11 cellular contexts compared by ENCODE assay signal in genomic region chr17:46154151-46154816, GRCh38. TPM values are rescaled to one million over a fixed set of nuclear protein-coding genes. Genes with fewer than 3 reads are reported as not detected.
DNase-seq lines count a peak whose midpoint lies in the region; ATAC-seq and TF ChIP-seq lines count a peak whose summit lies in the region.
"Had no signal": no experiment of that assay in that cellular context is flagged by ENCODE, and none has a peak within 500 bp of the region (broad histone marks: within the 10 kb centered on the region; RNA-seq: fewer than 3 reads in every experiment).

No MANE protein-coding gene starts in this region.

- no peak for ATAC-seq in GM19328 (IDR thresholded peaks at IDR 0.05; ENCODE audit: unreplicated experiment)

- no peak for TF ChIP-seq CTCF in left ventricle myocardium inferior (IDR thresholded peaks at IDR 0.05; ENCODE audit: borderline replicate concordance)
- TF ChIP-seq CTCF in right atrium auricular region (IDR thresholded peaks at IDR 0.05), result no peak
- no peak for TF ChIP-seq CTCF in transverse colon (IDR thresholded peaks at IDR 0.05)
- TF ChIP-seq CTCF in GM20000 (IDR thresholded peaks at IDR 0.05; ENCODE audit: extremely low read depth, missing control alignments), result no peak

- H3K4me1 ChIP-seq in left ventricle myocardium inferior (peaks cover 100% of the 10 kb centered on the region), right atrium auricular region (peaks cover 0 to 90% of the 10 kb centered on the region in 2 donors), transverse colon (peaks cover 47 to 95% (median 62%) of the 10 kb centered on the region in 4 donors)

- peak overlapping the region; percentile 25 for H3K27ac ChIP-seq in left ventricle myocardium inferior (replicated peaks)
- no peak overlapping the region for H3K27ac ChIP-seq in right atrium auricular region
- peak overlapping the region in 3 of 4 donors; percentile 9 to 27 (median 18) for H3K27ac ChIP-seq in transverse colon

- WGBS in transverse colon (ENCODE audit: low coverage in 1 of 2), 2 donors, result 63 to 83% methylated on average over 2 to 9 of the region's 9 CpGs

- CTCF ChIA-PET in activated CD4-positive, alpha-beta memory T cell treated with anti-CD3 and anti-CD28 coated beads, Interleukin-2, amount 10 ng/mL, durations not matched to agents 7 days and 5 days (lab: Charles Lee), result interaction anchor here (0.6 to 2.8 kb wide), 5 partner anchors 9 to 92 kb away, joined by 3 to 16 read pairs (median 5); partner anchors contain the start of gene KANSL1

- H3K36me3 ChIP-seq in left ventricle myocardium inferior (no peaks in the 10 kb centered on the region), right atrium auricular region (no peaks in the 10 kb centered on the region), transverse colon (no peaks in the 10 kb centered on the region)

- no peaks in the 10 kb centered on the region for H3K9me3 Mint-ChIP-seq in activated CD4-positive, alpha-beta memory T cell treated with anti-CD3 and anti-CD28 coated beads, Interleukin-2, amount 10 ng/mL, durations not matched to agents 7 days and 5 days

- H3K4me1 Mint-ChIP-seq in activated CD4-positive, alpha-beta memory T cell treated with anti-CD3 and anti-CD28 coated beads, Interleukin-2, amount 10 ng/mL, durations not matched to agents 7 days and 5 days, result peaks cover 76% of the 10 kb centered on the region

- peaks cover 36% of the 10 kb centered on the region for H3K36me3 Mint-ChIP-seq in activated CD4-positive, alpha-beta memory T cell treated with anti-CD3 and anti-CD28 coated beads, Interleukin-2, amount 10 ng/mL, durations not matched to agents 7 days and 5 days (ENCODE audit: low read depth)

- H3K4me3 ChIP-seq in left ventricle myocardium inferior (no peak overlapping the region), right atrium auricular region (no peak overlapping the region), transverse colon (no peak overlapping the region)

- H3K4me3 Mint-ChIP-seq in activated CD4-positive, alpha-beta memory T cell treated with anti-CD3 and anti-CD28 coated beads, Interleukin-2, amount 10 ng/mL, durations not matched to agents 7 days and 5 days, result peak overlapping the region; percentile 55

- intact Hi-C loops in left ventricle myocardium inferior (cut with micrococcal nuclease), result no loop called here
- intact Hi-C loops in transverse colon (cut with DNase I; ENCODE audit: low total_unique reads), result no loop called here

- H3K27ac Mint-ChIP-seq in activated CD4-positive, alpha-beta memory T cell treated with anti-CD3 and anti-CD28 coated beads, Interleukin-2, amount 10 ng/mL, durations not matched to agents 7 days and 5 days, result peak overlapping the region; percentile 87

- no peak for DNase-seq in left ventricle myocardium inferior
- no peak for DNase-seq in right atrium auricular region (ENCODE audit: low spot score)
- DNase-seq in activated CD4-positive, alpha-beta memory T cell treated with anti-CD3 and anti-CD28 coated beads, Interleukin-2, amount 10 ng/mL, durations not matched to agents 7 days and 5 days, result peak; percentile 51
- peak; percentile 49 for DNase-seq in iris pigment epithelial cell (ENCODE audit: low read depth)
- no peak for DNase-seq in transverse colon
- no peak for DNase-seq in LoVo (ENCODE audit: low spot score)
- DNase-seq in GM20000 (ENCODE audit: low spot score), result no peak
- DNase-seq: Calu3, kidney glomerular epithelial cell, NCI-H526 treated with DMSO at 0.1 percent for 48 hours had no signal

- POLR2A ChIA-PET in activated CD4-positive, alpha-beta memory T cell treated with anti-CD3 and anti-CD28 coated beads, Interleukin-2, amount 10 ng/mL, durations not matched to agents 7 days and 5 days (lab: Charles Lee), result interaction anchor here (0.6 to 2.7 kb wide), 10 partner anchors 9 to 842 kb away, joined by 3 to 20 read pairs (median 4); partner anchors contain the start of gene KANSL1

- in situ Hi-C loops in transverse colon (cut with MboI; ENCODE audit: low pct_ligation_motif_present in 1 of 4, low pct_unique_long_range_greater_than_20kb in 1 of 4, low sequenced_read_pairs in 3 of 4), result no loop called here

- no peaks in the 10 kb centered on the region for H3K27me3 ChIP-seq in left ventricle myocardium inferior (ENCODE audit: low read depth)
- H3K27me3 ChIP-seq in right atrium auricular region, result no peaks in the 10 kb centered on the region
- no peaks in the 10 kb centered on the region for H3K27me3 ChIP-seq in transverse colon

- H3K27me3 Mint-ChIP-seq in activated CD4-positive, alpha-beta memory T cell treated with anti-CD3 and anti-CD28 coated beads, Interleukin-2, amount 10 ng/mL, durations not matched to agents 7 days and 5 days, result no peaks in the 10 kb centered on the region

- TF ChIP-seq POLR2A in transverse colon (IDR thresholded peaks at IDR 0.05), result no peak

- no peak for TF ChIP-seq EP300 in transverse colon (IDR thresholded peaks at IDR 0.05; ENCODE audit: low read depth)

- H3K9me3 ChIP-seq in left ventricle myocardium inferior (replicated peaks), result no peaks in the 10 kb centered on the region
- no peaks in the 10 kb centered on the region for H3K9me3 ChIP-seq in right atrium auricular region
- no peaks in the 10 kb centered on the region for H3K9me3 ChIP-seq in transverse colon

RNA-seq across cellular contexts. Expression of gene KANSL1, which starts 38.9 kb away (rescaled TPM):
- total RNA-seq in left ventricle myocardium inferior (23.7 TPM), right atrium auricular region (10 to 100 TPM; 26.6 to 29.2 TPM), transverse colon (100 to 1,000 TPM in 3 of 4 donors, 10 to 100 TPM in 1; 80.3 to 201 (median 146) TPM)
- 100 to 1,000 TPM in 1 of 2 experiments, 10 to 100 TPM in 1; 99.5 to 105 TPM for total RNA-seq in activated CD4-positive, alpha-beta memory T cell treated with anti-CD3 and anti-CD28 coated beads, Interleukin-2, amount 10 ng/mL, durations not matched to agents 7 days and 5 days

Comparison
In these comparisons a context has a peak if more than half of its experiments do, and no peak if none do; other contexts are left out.
1. H3K27ac ChIP-seq: peak in left ventricle myocardium inferior (single experiment) and transverse colon (3 of 4); none in right atrium auricular region (0 of 2).
2. DNase-seq: peak in activated CD4-positive, alpha-beta memory T cell treated with anti-CD3 and anti-CD28 coated beads, Interleukin-2, amount 10 ng/mL, durations not matched to agents 7 days and 5 days (single experiment) and iris pigment epithelial cell (single experiment); none in left ventricle myocardium inferior (single experiment), right atrium auricular region (single experiment), transverse colon (single experiment), LoVo (single experiment) and GM20000 (single experiment).